Comparison of ENCODE assay signal across 13 cellular contexts in the genomic region with DNA sequence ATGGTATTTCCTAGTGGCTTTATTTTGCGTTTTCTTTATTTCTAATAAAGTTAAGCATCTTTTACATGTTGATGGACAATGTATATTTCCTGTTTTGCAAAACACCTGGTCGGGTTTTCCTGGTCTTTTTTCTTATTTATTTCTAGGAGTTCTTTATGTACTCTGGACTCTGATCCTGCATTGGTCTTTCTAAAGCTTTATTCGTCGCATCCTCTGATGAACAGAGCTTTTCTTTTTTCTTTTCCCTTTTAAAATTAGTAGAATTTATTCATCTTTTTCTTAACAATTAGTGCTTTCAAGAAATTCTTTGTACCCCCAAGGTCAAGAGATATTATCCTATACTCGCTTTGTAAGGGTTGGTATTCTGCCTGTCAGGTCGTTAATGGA. TPM values are rescaled to one million over a fixed set of nuclear protein-coding genes. Genes with fewer than 3 reads are reported as not detected.
A peak's percentile ranks its signal among the peaks of the same experiment; 100 is the strongest.
DNase-seq lines count a peak whose midpoint lies in the region; ATAC-seq lines count a peak whose summit lies in the region.
"Had no signal": no experiment of that assay in that cellular context is flagged by ENCODE, and none has a peak within 500 bp of the region (broad histone marks: within the 10 kb centered on the region; RNA-seq: fewer than 3 reads in every experiment).

No MANE protein-coding gene starts in this region.

- DNase-seq in T-helper 1 cell (no peak), SJCRH30 (no peak), pons (ENCODE audit: low spot score) (no peak), Right ventricle myocardium inferior (ENCODE audit: missing footprints) (no peak), head of caudate nucleus (no peak)
- DNase-seq: lower lobe of right lung, NCI-H2029, OCI-M1 had no signal

- intact Hi-C loops in Right ventricle myocardium inferior (cut with DNase I) (no loop called here), head of caudate nucleus (cut with DNase I) (no loop called here)

- no peaks in the 10 kb centered on the region for H3K27me3 Mint-ChIP-seq in T-helper 1 cell treated with Interleukin-12 subunit alpha and Interleukin-12 subunit beta and Interleukin-4 antibody, amounts not matched to agents 30 μg/mL and 1 μg/mL, for 36 hours (ENCODE audit: low read depth)

- H3K27ac Mint-ChIP-seq in T-helper 1 cell treated with Interleukin-12 subunit alpha and Interleukin-12 subunit beta and Interleukin-4 antibody, amounts not matched to agents 30 μg/mL and 1 μg/mL, for 36 hours, result peak overlapping the region; percentile 97

- H3K4me3 Mint-ChIP-seq in T-helper 1 cell treated with Interleukin-12 subunit alpha and Interleukin-12 subunit beta and Interleukin-4 antibody, amounts not matched to agents 30 μg/mL and 1 μg/mL, for 36 hours, result peak overlapping the region; percentile 28

- no peaks in the 10 kb centered on the region for H3K9me3 Mint-ChIP-seq in T-helper 1 cell treated with Interleukin-12 subunit alpha and Interleukin-12 subunit beta and Interleukin-4 antibody, amounts not matched to agents 30 μg/mL and 1 μg/mL, for 36 hours

- H3K4me3 ChIP-seq in SJCRH30 (no peak overlapping the region), endocrine pancreas (ENCODE audit: control insufficient read depth, insufficient read depth, low read length) (peak overlapping the region; percentile 40), skeletal muscle tissue (ENCODE audit: low read length in 3 of 3) (peak overlapping the region in 2 of 3 donors; percentile 46)

- H3K4me1 ChIP-seq in SJCRH30 (peaks cover 18% of the 10 kb centered on the region), endocrine pancreas (ENCODE audit: control insufficient read depth, insufficient read depth, low read length) (peaks cover 8% of the 10 kb centered on the region), skeletal muscle tissue (ENCODE audit: control insufficient read depth in 3 of 3, insufficient read depth in 3 of 3, low read length in 3 of 3) (peaks cover 19 to 29% (median 20%) of the 10 kb centered on the region in 3 donors)

- H3K9me3 ChIP-seq in SJCRH30 (replicated peaks) (no peaks in the 10 kb centered on the region), endocrine pancreas (ENCODE audit: control insufficient read depth, low read length) (no peaks in the 10 kb centered on the region), skeletal muscle tissue (ENCODE audit: control insufficient read depth in 3 of 3, low read length in 3 of 3) (no peaks in the 10 kb centered on the region)
- H3K9me3 ChIP-seq: lower lobe of right lung had no signal

- H3K36me3 Mint-ChIP-seq in T-helper 1 cell treated with Interleukin-12 subunit alpha and Interleukin-12 subunit beta and Interleukin-4 antibody, amounts not matched to agents 30 μg/mL and 1 μg/mL, for 36 hours (ENCODE audit: low read depth), result no peaks in the 10 kb centered on the region

- H3K9ac ChIP-seq in endocrine pancreas (ENCODE audit: control insufficient read depth, insufficient read depth, low read length), result no peak overlapping the region
- peak overlapping the region; percentile 15 to 70 (median 63) for H3K9ac ChIP-seq in skeletal muscle tissue (ENCODE audit: low read depth in 1 of 3, low read length in 3 of 3)

- ATAC-seq in Right ventricle myocardium inferior, result no peak

- peaks cover 51% of the 10 kb centered on the region for H3K4me1 Mint-ChIP-seq in T-helper 1 cell treated with Interleukin-12 subunit alpha and Interleukin-12 subunit beta and Interleukin-4 antibody, amounts not matched to agents 30 μg/mL and 1 μg/mL, for 36 hours (ENCODE audit: low read depth)

- H3K27me3 ChIP-seq in SJCRH30 (no peaks in the 10 kb centered on the region), endocrine pancreas (ENCODE audit: control insufficient read depth, insufficient read depth, low read length) (no peaks in the 10 kb centered on the region), skeletal muscle tissue (ENCODE audit: control insufficient read depth in 3 of 3, insufficient read depth in 3 of 3, low read length in 3 of 3) (no peaks in the 10 kb centered on the region)

- H3K36me3 ChIP-seq in SJCRH30 (no peaks in the 10 kb centered on the region), endocrine pancreas (ENCODE audit: control insufficient read depth, insufficient read depth, low read length) (no peaks in the 10 kb centered on the region), skeletal muscle tissue (ENCODE audit: control insufficient read depth in 3 of 3, insufficient read depth in 3 of 3, low read length in 3 of 3) (no peaks in the 10 kb centered on the region)
- H3K36me3 ChIP-seq: lower lobe of right lung had no signal

- peak overlapping the region; percentile 21; the same call in 1 of the 2 replicates for H3K27ac ChIP-seq in SJCRH30
- peak overlapping the region; percentile 53 for H3K27ac ChIP-seq in skeletal muscle tissue (ENCODE audit: low read depth, low read length)
- H3K27ac ChIP-seq: 22Rv1 had no signal

RNA-seq across cellular contexts. Expression of a gene that starts 32.2 kb away (rescaled TPM):
- not detected in 2 replicates for total RNA-seq in SJCRH30 (2014; rRNA removed; shearing (Covaris generic))
- total RNA-seq in skeletal muscle tissue (not detected), Right ventricle myocardium inferior (not detected)
- total RNA-seq: HT-29 had no signal

RNA-seq across cellular contexts. Expression of a gene that starts 37.3 kb away (rescaled TPM):
- total RNA-seq in SJCRH30 (2014; rRNA removed; shearing (Covaris generic)), result not detected in 2 replicates
- 2.1 TPM for total RNA-seq in skeletal muscle tissue
- total RNA-seq in Right ventricle myocardium inferior, result 0.60 TPM
- total RNA-seq: HT-29 had no signal
